ENCODE assay signal across 21 cellular contexts in genomic region chr3:183269345-183269744, GRCh38.
"Had no signal": no experiment of that assay in that cellular context is flagged by ENCODE, and none has a peak within 500 bp of the region (broad histone marks: within the 10 kb centered on the region; RNA-seq: fewer than 3 reads in every experiment).

No MANE protein-coding gene starts in this region.

- H3K4me3 ChIP-seq: MG63, SJCRH30 had no signal

- ATAC-seq: Panc1, Right ventricle myocardium inferior, SK-N-SH treated with all-trans-retinoic acid at 6 μM for 48 hours had no signal

- H3K36me3 ChIP-seq: MG63 had no signal

- H3K9me3 ChIP-seq: MG63, SJCRH30 had no signal

- H3K27ac ChIP-seq: RWPE1, SJCRH30 had no signal

- H3K27me3 ChIP-seq: MG63, SJCRH30 had no signal

- DNase-seq: KBM-7, MG63, NCI-H1092, NCI-H1105 treated with DMSO at 0.1 percent for 48 hours, NCI-H1417 treated with DMSO at 0.1 percent for 48 hours, NCI-H146, NCI-H1694 treated with DMSO at 0.1 percent for 48 hours, NCI-H1930, NCI-H2171, NCI-H226, NCI-H446, NCI-H510A, NCI-H524 treated with DMSO at 0.1 percent for 48 hours, NCI-H69, NCI-H774, SHP77 treated with DMSO at 0.1 percent for 48 hours, SJCRH30 had no signal
